ENCODE assay signal across 19 cellular contexts in genomic region chr1:46409063-46409372, GRCh38. TPM values are rescaled to one million over a fixed set of nuclear protein-coding genes. Genes with fewer than 3 reads are reported as not detected.
DNase-seq lines count a peak whose midpoint lies in the region; ATAC-seq, FAIRE-seq and TF ChIP-seq lines count a peak whose summit lies in the region.
"Had no signal": no experiment of that assay in that cellular context is flagged by ENCODE, and none has a peak within 500 bp of the region (broad histone marks: within the 10 kb centered on the region; RNA-seq: fewer than 3 reads in every experiment).

No MANE protein-coding gene starts in this region.

- H3K27ac ChIP-seq in HEK293 (ENCODE audit: extremely low read depth, low read depth, low read length) (no peak overlapping the region), neuronal stem cell (replicated peaks; ENCODE audit: low read length) (no peak overlapping the region), spleen (no peak overlapping the region)
- H3K27ac ChIP-seq: GM23248 had no signal

- H3K4me1 ChIP-seq in HEK293 (ENCODE audit: control insufficient read depth, insufficient read depth, low read length): no peaks in the 10 kb centered on the region
- peaks cover 5 to 19% of the 10 kb centered on the region in 2 donors for H3K4me1 ChIP-seq in neuronal stem cell (ENCODE audit: control insufficient read depth in 2 of 2, insufficient read depth in 1 of 2, low read depth in 1 of 2, low read length in 2 of 2)
- peaks cover 0 to 18% (median 11%) of the 10 kb centered on the region in 6 donors for H3K4me1 ChIP-seq in spleen

- H2AFZ ChIP-seq in neuronal stem cell (ENCODE audit: low read length): no peak overlapping the region
- H2AFZ ChIP-seq: GM23248 had no signal

- no peak overlapping the region for H3K23ac ChIP-seq in neuronal stem cell (ENCODE audit: low read depth, low read length, poor library complexity)

- no peaks in the 10 kb centered on the region for H3K9me3 ChIP-seq in HEK293 (ENCODE audit: control insufficient read depth, insufficient read depth, low read depth, low read length)
- no peaks in the 10 kb centered on the region for H3K9me3 ChIP-seq in neuronal stem cell (replicated peaks in 1 of 2; ENCODE audit: control insufficient read depth in 2 of 2, insufficient read depth in 1 of 2, low read depth in 1 of 2, low read length in 2 of 2)
- no peaks in the 10 kb centered on the region for H3K9me3 ChIP-seq in spleen

- H2AK5ac ChIP-seq in neuronal stem cell (ENCODE audit: low read depth, low read length): peak overlapping the region; percentile 57

- no peak overlapping the region for H3K27ac Mint-ChIP-seq in activated CD4-positive, alpha-beta memory T cell treated with anti-CD3 and anti-CD28 coated beads, Interleukin-2, amount 10 ng/mL, durations not matched to agents 7 days and 5 days

- no peaks in the 10 kb centered on the region for H3K36me3 Mint-ChIP-seq in activated CD4-positive, alpha-beta memory T cell treated with anti-CD3 and anti-CD28 coated beads, Interleukin-2, amount 10 ng/mL, durations not matched to agents 7 days and 5 days (ENCODE audit: low read depth)
- H3K36me3 Mint-ChIP-seq: CD4-positive, alpha-beta memory T cell had no signal

- H3K4ac ChIP-seq in neuronal stem cell (ENCODE audit: low read length): peak overlapping the region; percentile 57

- TF ChIP-seq CTCF in HEK293 (tag by site-specific recombination; IDR thresholded peaks at IDR 0.05) (no peak), spleen (IDR thresholded peaks at IDR 0.05 in 8 of 11, conservative IDR thresholded peaks at IDR 0.05 in 3 of 11) (no peak)

- no peaks in the 10 kb centered on the region for H3K27me3 Mint-ChIP-seq in activated CD4-positive, alpha-beta memory T cell treated with anti-CD3 and anti-CD28 coated beads, Interleukin-2, amount 10 ng/mL, durations not matched to agents 7 days and 5 days
- H3K27me3 Mint-ChIP-seq: CD4-positive, alpha-beta memory T cell had no signal

- no peak overlapping the region for H2BK5ac ChIP-seq in neuronal stem cell (ENCODE audit: low read length)

- no peak for FAIRE-seq in GM12891 (lab: Jason Lieb, UNC)
- FAIRE-seq: GM12892, H1 had no signal

- H3K27me3 ChIP-seq in neuronal stem cell (ENCODE audit: control insufficient read depth in 3 of 3, insufficient read depth in 3 of 3, low read depth in 1 of 3, low read length in 3 of 3): peaks cover 0 to 11% (median 0%) of the 10 kb centered on the region in 3 experiments
- H3K27me3 ChIP-seq in spleen (replicated peaks in 1 of 7): no peaks in the 10 kb centered on the region

- DNase-seq in neuronal stem cell (ENCODE audit: low spot score): no peak
- DNase-seq in spleen: peak; percentile 41
- no peak for DNase-seq in activated CD4-positive, alpha-beta memory T cell treated with anti-CD3 and anti-CD28 coated beads, Interleukin-2, amount 10 ng/mL, durations not matched to agents 7 days and 5 days
- no peak for DNase-seq in GM12891 (ENCODE audit: insufficient read length, low spot score)
- DNase-seq: C1 segment of cervical spinal cord; Calu3; CD4-positive, alpha-beta memory T cell; COR-L47; DMS53; DMS79 treated with DMSO at 0.1 percent for 48 hours; GF-D8; H7 had no signal

- H3K9ac ChIP-seq in neuronal stem cell (ENCODE audit: low read depth, low read length, poor library complexity): peak overlapping the region; percentile 32
- H3K9ac ChIP-seq: GM23248 had no signal

- CTCF ChIA-PET in HEK293 (lab: Yijun Ruan, JAX): interaction anchor here (0.6 to 5.2 kb wide), 8 partner anchors 9 to 329 kb away, joined by 3 to 26 read pairs (median 4); no protein-coding TSS in a partner anchor
- CTCF ChIA-PET in activated CD4-positive, alpha-beta memory T cell treated with anti-CD3 and anti-CD28 coated beads, Interleukin-2, amount 10 ng/mL, durations not matched to agents 7 days and 5 days (lab: Charles Lee): interaction anchor here (0.9 to 2.8 kb wide), 4 partner anchors 9 to 38 kb away, joined by 3 to 7 read pairs (median 3); no protein-coding TSS in a partner anchor

- H3K18ac ChIP-seq in neuronal stem cell (ENCODE audit: low read length): no peak overlapping the region

- no peaks in the 10 kb centered on the region for H3K9me3 Mint-ChIP-seq in activated CD4-positive, alpha-beta memory T cell treated with anti-CD3 and anti-CD28 coated beads, Interleukin-2, amount 10 ng/mL, durations not matched to agents 7 days and 5 days
- H3K9me3 Mint-ChIP-seq: CD4-positive, alpha-beta memory T cell had no signal

- H3K36me3 ChIP-seq in HEK293 (ENCODE audit: control insufficient read depth in 2 of 2, insufficient read depth in 1 of 2, low read length in 2 of 2): no peaks in the 10 kb centered on the region
- H3K36me3 ChIP-seq in neuronal stem cell (replicated peaks in 1 of 2; ENCODE audit: control insufficient read depth in 2 of 2, insufficient read depth in 2 of 2, low read length in 2 of 2): peaks cover 0 to 4% of the 10 kb centered on the region in 2 donors
- H3K36me3 ChIP-seq in spleen: peaks cover 0 to 33% (median 0%) of the 10 kb centered on the region in 6 donors

- peak overlapping the region; percentile 55 for H2BK15ac ChIP-seq in neuronal stem cell (ENCODE audit: low read length)

- H2BK120ac ChIP-seq in neuronal stem cell (ENCODE audit: low read depth, low read length): no peak overlapping the region

- intact Hi-C loops in spleen (cut with DNase I; ENCODE audit: low total_unique reads): no loop called here

- no peak overlapping the region for H2BK12ac ChIP-seq in neuronal stem cell (ENCODE audit: low read length)

- POLR2A ChIA-PET in HEK293 (lab: Yijun Ruan, JAX): no interaction called here
- POLR2A ChIA-PET in activated CD4-positive, alpha-beta memory T cell treated with anti-CD3 and anti-CD28 coated beads, Interleukin-2, amount 10 ng/mL, durations not matched to agents 7 days and 5 days (lab: Charles Lee): no interaction called here

- no peak overlapping the region for H3K4me2 ChIP-seq in neuronal stem cell (ENCODE audit: insufficient read depth, low read length, poor library complexity, severe bottlenecking)

- no peak overlapping the region for H4K91ac ChIP-seq in neuronal stem cell (ENCODE audit: low read depth, low read length, poor library complexity)

- H3K14ac ChIP-seq in neuronal stem cell (ENCODE audit: low read length): no peak overlapping the region

- no peak overlapping the region for H3K4me3 ChIP-seq in HEK293 (ENCODE audit: low read depth, low read length)
- H3K4me3 ChIP-seq in neuronal stem cell (ENCODE audit: low read length in 2 of 2): peak overlapping the region in 1 of 2 donors; percentile 13
- no peak overlapping the region for H3K4me3 ChIP-seq in spleen
- H3K4me3 ChIP-seq: GM23248 had no signal

- no peaks in the 10 kb centered on the region for H3K79me1 ChIP-seq in neuronal stem cell (ENCODE audit: low read depth, low read length)

- ATAC-seq in GM21367 (IDR thresholded peaks at IDR 0.05; ENCODE audit: unreplicated experiment): no peak

- H4K8ac ChIP-seq in neuronal stem cell (ENCODE audit: low read depth, low read length): no peak overlapping the region

- TF ChIP-seq POLR2A in spleen (IDR thresholded peaks at IDR 0.05) (no peak), GM12891 (IDR thresholded peaks at IDR 0.05; ENCODE audit: low read depth, low read length) (no peak)

- peaks cover 21% of the 10 kb centered on the region for H3K4me1 Mint-ChIP-seq in activated CD4-positive, alpha-beta memory T cell treated with anti-CD3 and anti-CD28 coated beads, Interleukin-2, amount 10 ng/mL, durations not matched to agents 7 days and 5 days

- H3K4me3 Mint-ChIP-seq in activated CD4-positive, alpha-beta memory T cell treated with anti-CD3 and anti-CD28 coated beads, Interleukin-2, amount 10 ng/mL, durations not matched to agents 7 days and 5 days: no peak overlapping the region
- H3K4me3 Mint-ChIP-seq: CD4-positive, alpha-beta memory T cell had no signal

- no CpG with 5 or more reads among the region's 1 CpG for WGBS in neuronal stem cell (ENCODE audit: extremely low coverage in 2 of 2, insufficient read length in 2 of 2, insufficient replicate concordance in 1 of 2), 2 donors
- WGBS in spleen, 5 donors: 75 to 100% (median 100%) methylated on average over 1 of the region's 1 CpG

TF ChIP-seq in HEK293, 187 proteins besides CTCF, POLR2A, EP300 and RAD21:
- TF ChIP-seq SCRT1 (tag by site-specific recombination; IDR thresholded peaks at IDR 0.05; ENCODE audit: borderline replicate concordance) (peak; percentile 75; the same call in 1 of the 2 replicates), ZNF391 (tag by site-specific recombination; IDR thresholded peaks at IDR 0.05; ENCODE audit: borderline replicate concordance, low read depth) (no peak), SCRT2 (tag by site-specific recombination; IDR thresholded peaks at IDR 0.05) (peak; percentile 89), ZNF184 (tag by site-specific recombination; IDR thresholded peaks at IDR 0.05) (no peak)

TF ChIP-seq in GM12891, 5 proteins besides CTCF, POLR2A, EP300 and RAD21:
- TF ChIP-seq POLR2AphosphoS5 (IDR thresholded peaks at IDR 0.05; ENCODE audit: low read depth, low read length): no peak
- TF ChIP-seq POU2F2 (IDR thresholded peaks at IDR 0.05; ENCODE audit: low read depth, low read length): no peak
- TF ChIP-seq TAF1 (IDR thresholded peaks at IDR 0.05; ENCODE audit: low read depth, low read length): no peak
- no peak for TF ChIP-seq SPI1 (IDR thresholded peaks at IDR 0.05; ENCODE audit: low read depth, low read length)
- no peak for TF ChIP-seq PAX5 (IDR thresholded peaks at IDR 0.05; ENCODE audit: insufficient read depth, low read length, severe bottlenecking)

RNA-seq across cellular contexts. Expression of gene FAAH, which starts 14.9 kb away (rescaled TPM):
- 3.7 TPM for polyA plus RNA-seq in neuronal stem cell (2013, experiment 1 of 2)
- polyA plus RNA-seq in neuronal stem cell (2013, experiment 2 of 2): 3.5 TPM
- 10 to 100 TPM in 1 of 7 donors, 1 to 10 TPM in 6; 5.2 to 15.3 (median 7.3) TPM for total RNA-seq in spleen
- polyA plus RNA-seq in spleen: 10 to 100 TPM in 1 of 3 donors, 1 to 10 TPM in 2; 5.3 to 10.5 (median 9.6) TPM
- total RNA-seq in activated CD4-positive, alpha-beta memory T cell treated with anti-CD3 and anti-CD28 coated beads, Interleukin-2, amount 10 ng/mL, durations not matched to agents 7 days and 5 days: 1 to 10 TPM; 4.0 to 4.3 TPM
- 0.55 TPM for polyA plus RNA-seq in GM12891 (2012; ENCODE audit: low read depth, missing spikeins)
- total RNA-seq: A172, G401 had no signal
